ENCODE assay signal across 14 cellular contexts in genomic region chr2:224271854-224272620, GRCh38.
"Had no signal": no experiment of that assay in that cellular context is flagged by ENCODE, and none has a peak within 500 bp of the region (broad histone marks: within the 10 kb centered on the region; RNA-seq: fewer than 3 reads in every experiment).

No MANE protein-coding gene starts in this region.

- H3K27me3 ChIP-seq: ascending aorta, cardiac muscle cell, transverse colon had no signal

- H3K36me3 Mint-ChIP-seq: T-cell had no signal

- ATAC-seq: heart right ventricle, T-cell had no signal

- H3K36me3 ChIP-seq: ascending aorta, cardiac muscle cell, heart right ventricle, transverse colon had no signal

- H3K27ac Mint-ChIP-seq: activated CD4-positive, alpha-beta T cell treated with anti-CD3 and anti-CD28 coated beads, Interleukin-2, amount 10 ng/mL, durations not matched to agents 24 days and 14 days; activated T-helper 1 cell treated with anti-CD3 and anti-CD28 coated beads, Interleukin-12 subunit alpha, Interleukin-12 subunit beta, Interleukin-2, Interleukin-4 antibody, amounts not matched to agents 30 ng/mL and 10 ng/mL and 1 ng/mL, durations not matched to agents 14 hours and 24 hours and 36 hours; T-cell had no signal

- H3K9me3 Mint-ChIP-seq: activated CD4-positive, alpha-beta T cell treated with anti-CD3 and anti-CD28 coated beads, Interleukin-2, amount 10 ng/mL, durations not matched to agents 24 days and 14 days; activated T-helper 1 cell treated with anti-CD3 and anti-CD28 coated beads, Interleukin-12 subunit alpha, Interleukin-12 subunit beta, Interleukin-2, Interleukin-4 antibody, amounts not matched to agents 30 ng/mL and 10 ng/mL and 1 ng/mL, durations not matched to agents 14 hours and 24 hours and 36 hours; T-cell had no signal

- H3K27ac ChIP-seq: ascending aorta, cardiac muscle cell, heart right ventricle, SK-N-MC, skin epidermis, transverse colon, VCaP had no signal

- H3K4me3 ChIP-seq: ascending aorta, cardiac muscle cell, heart right ventricle, lung, SK-N-MC, skin epidermis, transverse colon had no signal

- H3K9me3 ChIP-seq: ascending aorta, heart right ventricle, transverse colon had no signal

- DNase-seq: activated CD4-positive, alpha-beta T cell treated with anti-CD3 and anti-CD28 coated beads, Interleukin-2, amount 10 ng/mL, durations not matched to agents 24 days and 14 days; activated naive CD4-positive, alpha-beta T cell; heart right ventricle; retina; T-cell; T1000; transverse colon had no signal

- H3K4me1 Mint-ChIP-seq: activated CD4-positive, alpha-beta T cell treated with anti-CD3 and anti-CD28 coated beads, Interleukin-2, amount 10 ng/mL, durations not matched to agents 24 days and 14 days; T-cell had no signal

- H3K4me3 Mint-ChIP-seq: activated CD4-positive, alpha-beta T cell treated with anti-CD3 and anti-CD28 coated beads, Interleukin-2, amount 10 ng/mL, durations not matched to agents 24 days and 14 days; activated T-helper 1 cell treated with anti-CD3 and anti-CD28 coated beads, Interleukin-12 subunit alpha, Interleukin-12 subunit beta, Interleukin-2, Interleukin-4 antibody, amounts not matched to agents 30 ng/mL and 10 ng/mL and 1 ng/mL, durations not matched to agents 14 hours and 24 hours and 36 hours; T-cell had no signal

- H3K4me1 ChIP-seq: ascending aorta had no signal
